ENCODE assay signal across 1 cellular context in the genomic region with DNA sequence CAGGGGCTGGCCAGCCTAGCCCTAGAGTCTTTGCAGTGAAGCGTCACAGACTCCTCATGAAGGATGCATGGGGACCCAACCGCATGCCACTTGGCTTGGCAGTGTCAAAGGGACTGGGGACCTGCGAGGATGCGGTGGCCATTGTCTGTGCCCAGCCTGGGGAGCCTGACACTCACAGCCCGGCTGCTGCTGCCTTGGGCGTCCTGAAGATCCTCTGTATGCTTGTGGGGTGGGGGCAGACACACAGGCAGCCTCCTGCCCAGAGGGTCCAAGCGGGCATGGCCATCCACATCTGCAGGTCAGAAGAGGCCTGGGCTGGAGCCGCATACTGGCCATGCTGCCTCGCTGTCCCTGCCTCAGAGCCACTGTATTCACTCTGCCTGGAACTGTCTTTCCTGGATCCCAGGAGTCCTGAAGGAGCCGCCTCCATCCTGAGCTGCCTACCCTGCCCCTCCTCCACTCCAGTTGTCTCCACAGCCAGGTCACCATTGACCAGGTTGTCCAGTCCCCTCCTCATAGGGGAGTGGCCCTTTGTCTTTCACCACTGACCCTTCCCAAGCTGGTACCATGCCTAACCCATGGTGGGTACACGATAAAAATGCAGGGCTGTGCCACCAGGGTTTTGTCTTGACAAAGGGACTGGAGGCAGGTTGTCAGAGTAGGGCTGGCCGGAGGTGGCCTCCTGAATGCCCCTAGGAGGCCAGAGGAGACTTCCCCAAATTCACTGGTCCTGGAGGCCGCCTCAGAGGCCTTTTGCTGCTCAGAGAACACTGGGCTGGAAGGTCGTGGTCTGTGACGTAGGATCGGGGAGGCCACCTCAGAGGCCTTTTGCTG.
TF ChIP-seq lines count a peak whose summit lies in the region.

No MANE protein-coding gene starts in this region.

TF ChIP-seq in WTC11, 78 proteins besides CTCF, POLR2A, EP300 and RAD21 (continued from another document):
- TF ChIP-seq, protein P1, sequence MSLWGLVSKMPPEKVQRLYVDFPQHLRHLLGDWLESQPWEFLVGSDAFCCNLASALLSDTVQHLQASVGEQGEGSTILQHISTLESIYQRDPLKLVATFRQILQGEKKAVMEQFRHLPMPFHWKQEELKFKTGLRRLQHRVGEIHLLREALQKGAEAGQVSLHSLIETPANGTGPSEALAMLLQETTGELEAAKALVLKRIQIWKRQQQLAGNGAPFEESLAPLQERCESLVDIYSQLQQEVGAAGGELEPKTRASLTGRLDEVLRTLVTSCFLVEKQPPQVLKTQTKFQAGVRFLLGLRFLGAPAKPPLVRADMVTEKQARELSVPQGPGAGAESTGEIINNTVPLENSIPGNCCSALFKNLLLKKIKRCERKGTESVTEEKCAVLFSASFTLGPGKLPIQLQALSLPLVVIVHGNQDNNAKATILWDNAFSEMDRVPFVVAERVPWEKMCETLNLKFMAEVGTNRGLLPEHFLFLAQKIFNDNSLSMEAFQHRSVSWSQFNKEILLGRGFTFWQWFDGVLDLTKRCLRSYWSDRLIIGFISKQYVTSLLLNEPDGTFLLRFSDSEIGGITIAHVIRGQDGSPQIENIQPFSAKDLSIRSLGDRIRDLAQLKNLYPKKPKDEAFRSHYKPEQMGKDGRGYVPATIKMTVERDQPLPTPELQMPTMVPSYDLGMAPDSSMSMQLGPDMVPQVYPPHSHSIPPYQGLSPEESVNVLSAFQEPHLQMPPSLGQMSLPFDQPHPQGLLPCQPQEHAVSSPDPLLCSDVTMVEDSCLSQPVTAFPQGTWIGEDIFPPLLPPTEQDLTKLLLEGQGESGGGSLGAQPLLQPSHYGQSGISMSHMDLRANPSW (CRISPR knock-in tag; conservative IDR thresholded peaks at IDR 0.05; ENCODE audit: low read depth): no peak
- no peak for TF ChIP-seq ZMAT4 (CRISPR knock-in tag; IDR thresholded peaks at IDR 0.05)
- no peak for TF ChIP-seq JUN (CRISPR knock-in tag; IDR thresholded peaks at IDR 0.05)
- TF ChIP-seq, protein P2, sequence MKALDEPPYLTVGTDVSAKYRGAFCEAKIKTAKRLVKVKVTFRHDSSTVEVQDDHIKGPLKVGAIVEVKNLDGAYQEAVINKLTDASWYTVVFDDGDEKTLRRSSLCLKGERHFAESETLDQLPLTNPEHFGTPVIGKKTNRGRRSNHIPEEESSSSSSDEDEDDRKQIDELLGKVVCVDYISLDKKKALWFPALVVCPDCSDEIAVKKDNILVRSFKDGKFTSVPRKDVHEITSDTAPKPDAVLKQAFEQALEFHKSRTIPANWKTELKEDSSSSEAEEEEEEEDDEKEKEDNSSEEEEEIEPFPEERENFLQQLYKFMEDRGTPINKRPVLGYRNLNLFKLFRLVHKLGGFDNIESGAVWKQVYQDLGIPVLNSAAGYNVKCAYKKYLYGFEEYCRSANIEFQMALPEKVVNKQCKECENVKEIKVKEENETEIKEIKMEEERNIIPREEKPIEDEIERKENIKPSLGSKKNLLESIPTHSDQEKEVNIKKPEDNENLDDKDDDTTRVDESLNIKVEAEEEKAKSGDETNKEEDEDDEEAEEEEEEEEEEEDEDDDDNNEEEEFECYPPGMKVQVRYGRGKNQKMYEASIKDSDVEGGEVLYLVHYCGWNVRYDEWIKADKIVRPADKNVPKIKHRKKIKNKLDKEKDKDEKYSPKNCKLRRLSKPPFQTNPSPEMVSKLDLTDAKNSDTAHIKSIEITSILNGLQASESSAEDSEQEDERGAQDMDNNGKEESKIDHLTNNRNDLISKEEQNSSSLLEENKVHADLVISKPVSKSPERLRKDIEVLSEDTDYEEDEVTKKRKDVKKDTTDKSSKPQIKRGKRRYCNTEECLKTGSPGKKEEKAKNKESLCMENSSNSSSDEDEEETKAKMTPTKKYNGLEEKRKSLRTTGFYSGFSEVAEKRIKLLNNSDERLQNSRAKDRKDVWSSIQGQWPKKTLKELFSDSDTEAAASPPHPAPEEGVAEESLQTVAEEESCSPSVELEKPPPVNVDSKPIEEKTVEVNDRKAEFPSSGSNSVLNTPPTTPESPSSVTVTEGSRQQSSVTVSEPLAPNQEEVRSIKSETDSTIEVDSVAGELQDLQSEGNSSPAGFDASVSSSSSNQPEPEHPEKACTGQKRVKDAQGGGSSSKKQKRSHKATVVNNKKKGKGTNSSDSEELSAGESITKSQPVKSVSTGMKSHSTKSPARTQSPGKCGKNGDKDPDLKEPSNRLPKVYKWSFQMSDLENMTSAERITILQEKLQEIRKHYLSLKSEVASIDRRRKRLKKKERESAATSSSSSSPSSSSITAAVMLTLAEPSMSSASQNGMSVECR (CRISPR knock-in tag; IDR thresholded peaks at IDR 0.05; ENCODE audit: borderline replicate concordance): no peak
- TF ChIP-seq, protein P3, sequence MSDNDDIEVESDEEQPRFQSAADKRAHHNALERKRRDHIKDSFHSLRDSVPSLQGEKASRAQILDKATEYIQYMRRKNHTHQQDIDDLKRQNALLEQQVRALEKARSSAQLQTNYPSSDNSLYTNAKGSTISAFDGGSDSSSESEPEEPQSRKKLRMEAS (CRISPR knock-in tag; IDR thresholded peaks at IDR 0.05): no peak
